ENCODE assay signal across 23 cellular contexts in genomic region chr18:40094441-40094840, GRCh38.
"Had no signal": no experiment of that assay in that cellular context is flagged by ENCODE, and none has a peak within 500 bp of the region (broad histone marks: within the 10 kb centered on the region; RNA-seq: fewer than 3 reads in every experiment).

No MANE protein-coding gene starts in this region.

- H3K27ac Mint-ChIP-seq: activated B cell treated with CpG ODN at 0.5 μM for 24 hours; activated CD8-positive, alpha-beta T cell treated with anti-CD3 and anti-CD28 coated beads for 36 hours; brain; effector memory CD8-positive, alpha-beta T cell; natural killer cell treated with Interleukin-12 subunit alpha and Interleukin-12 subunit beta and Interleukin-15 and Interleukin-18, amount 100 ng/mL, for 72 hours had no signal

- H3K4me3 ChIP-seq: left ventricle myocardium inferior, skin epidermis, suprapubic skin had no signal

- H3K27ac ChIP-seq: epithelial cell of prostate, left ventricle myocardium inferior, skin epidermis, suprapubic skin had no signal

- H3K4me1 ChIP-seq: left ventricle myocardium inferior, suprapubic skin had no signal

- H3K9me3 Mint-ChIP-seq: brain had no signal

- FAIRE-seq: keratinocyte had no signal

- ATAC-seq: activated CD8-positive, alpha-beta T cell treated with anti-CD3 and anti-CD28 coated beads for 36 hours; activated T-cell treated with anti-CD3 and anti-CD28 coated beads, Interleukin-2, amount 50 U/mL, for 4 hours; effector memory CD8-positive, alpha-beta T cell; natural killer cell treated with Interleukin-12 subunit alpha and Interleukin-12 subunit beta and Interleukin-15 and Interleukin-18, amount 100 ng/mL, for 72 hours had no signal

- H3K9me3 ChIP-seq: suprapubic skin had no signal

- H3K4me3 Mint-ChIP-seq: activated B cell treated with CpG ODN at 0.5 μM for 24 hours; activated CD8-positive, alpha-beta T cell treated with anti-CD3 and anti-CD28 coated beads for 36 hours; activated T-cell treated with anti-CD3 and anti-CD28 coated beads, Interleukin-2, amount 50 U/mL, for 4 hours; effector memory CD8-positive, alpha-beta T cell; natural killer cell treated with Interleukin-12 subunit alpha and Interleukin-12 subunit beta and Interleukin-15 and Interleukin-18, amount 100 ng/mL, for 72 hours had no signal

- H3K27me3 Mint-ChIP-seq: activated B cell treated with CpG ODN at 0.5 μM for 24 hours; activated CD8-positive, alpha-beta T cell treated with anti-CD3 and anti-CD28 coated beads for 36 hours; effector memory CD8-positive, alpha-beta T cell; natural killer cell treated with Interleukin-12 subunit alpha and Interleukin-12 subunit beta and Interleukin-15 and Interleukin-18, amount 100 ng/mL, for 72 hours had no signal

- H3K27me3 ChIP-seq: suprapubic skin had no signal

- H3K36me3 Mint-ChIP-seq: brain; natural killer cell treated with Interleukin-12 subunit alpha and Interleukin-12 subunit beta and Interleukin-15 and Interleukin-18, amount 100 ng/mL, for 72 hours had no signal

- DNase-seq: activated B cell treated with CpG ODN at 0.5 μM for 24 hours; activated CD4-positive, alpha-beta T cell treated with anti-CD3 and anti-CD28 coated beads for 48 hours; activated CD8-positive, alpha-beta T cell treated with anti-CD3 and anti-CD28 coated beads for 36 hours; activated effector memory CD4-positive, alpha-beta T cell treated with Interleukin-2 at 50 U/mL for 16 hours; activated naive CD4-positive, alpha-beta T cell treated with anti-CD3 and anti-CD28 coated beads, Interleukin-2, amount 50 U/mL, for 16 hours; activated T-cell treated with anti-CD3 and anti-CD28 coated beads, Interleukin-2, amount 50 U/mL, for 4 hours; dermis blood vessel endothelial cell; effector memory CD8-positive, alpha-beta T cell; left ventricle myocardium inferior; mesendoderm; nucleus accumbens; posterior cingulate gyrus; stimulated activated CD4-positive, alpha-beta T cell treated with anti-CD3 and anti-CD28 coated beads, Interleukin-15, amount 100 ng/mL, for 24 hours; stimulated activated CD4-positive, alpha-beta T cell treated with anti-CD3 and anti-CD28 coated beads, Interleukin-4, amount 100 ng/mL, for 24 hours; stimulated activated naive CD4-positive, alpha-beta T cell treated with Interleukin-2 at 50 U/mL for 16 hours; T-helper 2 cell; trophoblast cell had no signal

- H3K4me1 Mint-ChIP-seq: activated B cell treated with CpG ODN at 0.5 μM for 24 hours had no signal

- H3K36me3 ChIP-seq: left ventricle myocardium inferior, suprapubic skin had no signal
